In genomic region chr6:165735065-165735464, GRCh38 we compare ENCODE assay signal across 3 cellular contexts.
TF ChIP-seq lines count a peak whose summit lies in the region.

No MANE protein-coding gene starts in this region.

TF ChIP-seq in K562, 482 proteins besides CTCF, POLR2A, EP300 and RAD21:
- TF ChIP-seq THRB (CRISPR knock-in tag; conservative IDR thresholded peaks at IDR 0.05) (peak; percentile 85), CREBBP (IDR thresholded peaks at IDR 0.05; ENCODE audit: low read depth, low read length) (peak; percentile 89), JUNB (CRISPR knock-in tag; conservative IDR thresholded peaks at IDR 0.05) (no peak), HBP1 (CRISPR knock-in tag; IDR thresholded peaks at IDR 0.05) (peak; percentile 72), OTX1 (CRISPR knock-in tag; IDR thresholded peaks at IDR 0.05) (peak; percentile 94), THAP12 (CRISPR knock-in tag; IDR thresholded peaks at IDR 0.05) (0 out of 2 replicates have a peak, but pooled peaks have one; percentile 25), TCFL5 (CRISPR knock-in tag; conservative IDR thresholded peaks at IDR 0.05) (no peak), ELF4 (CRISPR knock-in tag; IDR thresholded peaks at IDR 0.05) (peak; percentile 89), ZBTB26 (CRISPR knock-in tag; IDR thresholded peaks at IDR 0.05) (0 out of 2 replicates have a peak, but pooled peaks have one; percentile 20)

TF ChIP-seq in neural cell, 6 proteins besides CTCF, POLR2A, EP300 and RAD21 (continued from another document):
- TF ChIP-seq MXI1 (conservative IDR thresholded peaks at IDR 0.05; ENCODE audit: poor library complexity, severe bottlenecking) (no peak), REST (IDR thresholded peaks at IDR 0.05; ENCODE audit: borderline replicate concordance) (no peak)

TF ChIP-seq in WTC11, 78 proteins besides CTCF, POLR2A, EP300 and RAD21:
- TF ChIP-seq ARID4B (CRISPR knock-in tag; IDR thresholded peaks at IDR 0.05; ENCODE audit: borderline replicate concordance) (no peak), OVOL2 (CRISPR knock-in tag; IDR thresholded peaks at IDR 0.05; ENCODE audit: borderline replicate concordance) (no peak), ZNF317 (CRISPR knock-in tag; IDR thresholded peaks at IDR 0.05; ENCODE audit: borderline replicate concordance, low read depth) (no peak), MAX (CRISPR knock-in tag; IDR thresholded peaks at IDR 0.05) (no peak)
